In genomic region chr11:134034496-134035381, GRCh38 we compare ENCODE assay signal across 1 cellular context.
TF ChIP-seq lines count a peak whose summit lies in the region.

No MANE protein-coding gene starts in this region.

TF ChIP-seq in IMR-90, 13 proteins besides CTCF, POLR2A, EP300 and RAD21 (continued from another document):
- TF ChIP-seq ELK1 (IDR thresholded peaks at IDR 0.05; ENCODE audit: borderline replicate concordance, low read depth, low read length) (no peak), BHLHE40 (IDR thresholded peaks at IDR 0.05; ENCODE audit: low read depth, low read length) (no peak)
